ENCODE assay signal across 15 cellular contexts in genomic region chr14:102655154-102655553, GRCh38.
DNase-seq lines count a peak whose midpoint lies in the region; ATAC-seq, FAIRE-seq and TF ChIP-seq lines count a peak whose summit lies in the region.
"Had no signal": no experiment of that assay in that cellular context is flagged by ENCODE, and none has a peak within 500 bp of the region (broad histone marks: within the 10 kb centered on the region; RNA-seq: fewer than 3 reads in every experiment).

No MANE protein-coding gene starts in this region.

- ATAC-seq in esophagus mucosa (peak; percentile 38), pancreas (peak in 3 of 4 donors; percentile 30 to 41 (median 31)), HG02970 (IDR thresholded peaks at IDR 0.05; ENCODE audit: low FRiP score, unreplicated experiment) (no peak), sciatic nerve (no peak)

- no peaks in the 10 kb centered on the region for H3K9me3 ChIP-seq in pancreas
- H3K9me3 ChIP-seq in uterus: no peaks in the 10 kb centered on the region
- H3K9me3 ChIP-seq: esophagus muscularis mucosa, suprapubic skin had no signal

- intact Hi-C loops in pancreas (cut with DNase I): no loop called here
- intact Hi-C loops in uterus (cut with DNase I; ENCODE audit: low total_unique reads): no loop called here
- intact Hi-C loops in sciatic nerve (cut with DNase I): no loop called here

- H3K27ac ChIP-seq in pancreas: no peak overlapping the region
- no peak overlapping the region for H3K27ac ChIP-seq in uterus
- H3K27ac ChIP-seq: esophagus muscularis mucosa, suprapubic skin had no signal

- H3K4me3 ChIP-seq in pancreas (no peak overlapping the region), uterus (no peak overlapping the region)
- H3K4me3 ChIP-seq: esophagus muscularis mucosa, suprapubic skin had no signal

- peaks cover 5 to 18% (median 18%) of the 10 kb centered on the region in 3 donors for H3K4me1 ChIP-seq in pancreas
- peaks cover 0 to 8% of the 10 kb centered on the region in 2 donors for H3K4me1 ChIP-seq in uterus

- no peaks in the 10 kb centered on the region for H3K36me3 ChIP-seq in pancreas
- H3K36me3 ChIP-seq in uterus: no peaks in the 10 kb centered on the region
- H3K36me3 ChIP-seq: esophagus muscularis mucosa, suprapubic skin had no signal

- no peak for FAIRE-seq in pancreas (lab: Jason Lieb, UNC)
- FAIRE-seq: GM12892, kidney had no signal

- 21 to 25% methylated on average over 1 of the region's 1 CpG for WGBS in pancreas, 2 donors

- TF ChIP-seq CTCF in pancreas (IDR thresholded peaks at IDR 0.05) (no peak), uterus (IDR thresholded peaks at IDR 0.05) (no peak)

- DNase-seq in ELR (ENCODE audit: low read depth) (peak; percentile 82), RPMI7951 (ENCODE audit: low read depth) (peak; percentile 41), pancreas (no peak), uterus (no peak), sciatic nerve (ENCODE audit: low spot score) (no peak)
- no peak for DNase-seq in stimulated activated CD4-positive, alpha-beta T cell treated with anti-CD3 and anti-CD28 coated beads, Interleukin-1b, Interleukin-23, amount 100 ng/mL, for 48 hours
- DNase-seq: anterior cingulate cortex, kidney, NCI-H187, occipital lobe had no signal

- H3K27me3 ChIP-seq in pancreas: no peaks in the 10 kb centered on the region
- H3K27me3 ChIP-seq in uterus: no peaks in the 10 kb centered on the region
- H3K27me3 ChIP-seq: esophagus muscularis mucosa, suprapubic skin had no signal

- TF ChIP-seq POLR2A in uterus (IDR thresholded peaks at IDR 0.05): no peak

Comparison
In these comparisons a context has a peak if more than half of its experiments do, and no peak if none do; other contexts are left out.
1. DNase-seq: peak in ELR (single experiment) and RPMI7951 (single experiment); none in pancreas (0 of 6), stimulated activated CD4-positive, alpha-beta T cell treated with anti-CD3 and anti-CD28 coated beads, Interleukin-1b, Interleukin-23, amount 100 ng/mL, for 48 hours (single experiment), uterus (0 of 2) and sciatic nerve (single experiment).
2. ATAC-seq: peak in esophagus mucosa (single experiment) and pancreas (3 of 4); none in HG02970 (single experiment) and sciatic nerve (single experiment).